ENCODE assay signal across 8 cellular contexts in the genomic region with DNA sequence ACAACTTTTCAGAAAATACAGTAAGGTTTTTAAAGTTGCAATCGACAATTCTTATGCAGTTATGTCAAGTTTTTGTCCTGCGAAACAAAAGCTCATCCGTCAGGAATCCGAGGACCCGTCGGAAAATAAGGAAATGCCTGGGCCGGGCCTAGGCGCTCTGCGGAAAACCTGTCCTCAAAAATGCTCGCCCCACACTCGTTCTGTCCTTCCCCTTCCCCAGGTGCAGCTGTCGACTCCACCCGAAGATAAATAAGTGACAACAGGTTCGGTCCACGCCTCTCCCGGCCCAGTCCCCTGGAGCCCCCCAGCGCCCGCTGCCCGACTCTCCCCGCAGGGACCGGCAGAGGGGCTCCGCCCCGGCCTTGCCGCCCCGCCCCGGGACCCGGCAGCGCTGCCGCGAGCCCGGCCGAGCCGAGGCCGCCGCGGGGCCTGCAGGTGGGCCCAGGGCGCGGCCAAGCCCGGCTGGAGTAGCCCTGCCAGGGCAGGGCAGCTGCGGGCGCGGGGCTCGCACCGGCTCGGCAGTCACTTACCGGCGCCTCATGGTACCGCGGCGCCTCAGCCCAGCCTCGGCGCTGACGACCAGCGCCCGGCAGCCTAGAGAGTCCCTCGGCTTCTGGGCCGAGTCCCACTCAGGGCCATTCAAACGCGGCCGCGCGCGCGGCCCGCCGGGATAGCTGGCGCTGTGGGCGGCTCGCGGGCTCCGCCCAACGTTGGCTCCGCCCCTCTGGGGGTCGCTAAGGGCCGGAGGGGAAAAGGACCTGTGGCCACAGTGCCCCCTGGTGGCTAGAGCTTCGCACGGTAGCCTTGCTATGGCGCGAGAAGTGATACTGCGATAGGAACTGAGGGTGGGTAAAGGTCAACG. TPM values are rescaled to one million over a fixed set of nuclear protein-coding genes. Genes with fewer than 3 reads are reported as not detected.
DNase-seq lines count a peak whose midpoint lies in the region; ATAC-seq, FAIRE-seq and TF ChIP-seq lines count a peak whose summit lies in the region.

A gene with protein sequence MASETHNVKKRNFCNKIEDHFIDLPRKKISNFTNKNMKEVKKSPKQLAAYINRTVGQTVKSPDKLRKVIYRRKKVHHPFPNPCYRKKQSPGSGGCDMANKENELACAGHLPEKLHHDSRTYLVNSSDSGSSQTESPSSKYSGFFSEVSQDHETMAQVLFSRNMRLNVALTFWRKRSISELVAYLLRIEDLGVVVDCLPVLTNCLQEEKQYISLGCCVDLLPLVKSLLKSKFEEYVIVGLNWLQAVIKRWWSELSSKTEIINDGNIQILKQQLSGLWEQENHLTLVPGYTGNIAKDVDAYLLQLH (minus strand): TSS at position 676 of the 862 bp plus-strand sequence. CDS start 46,420 bp downstream, outside the sequence.

- DNase-seq in Caki2 (ENCODE audit: low read depth) = peak; percentile 92
- peak; percentile 92 for DNase-seq in HT1080 (ENCODE audit: low read depth)
- DNase-seq in NOMO-1 (lab: John Stamatoyannopoulos, UW; ENCODE audit: unreplicated experiment in 2 of 2) = peak; percentile 90 to 93
- DNase-seq in H1 (ENCODE audit: low read depth in 1 of 2, low spot score in 2 of 2) = peak; percentile 84 to 99
- peak; percentile 95 for DNase-seq in mesendoderm
- peak; percentile 98 for DNase-seq in stimulated activated CD8-positive, alpha-beta memory T cell treated with anti-CD3 and anti-CD28 coated beads, Interleukin-15, amount 100 ng/mL, for 1 hour (ENCODE audit: low read depth)

- no peaks in the 10 kb centered on the region for H4K20me1 ChIP-seq in H1 (replicated peaks in 1 of 2; ENCODE audit: control insufficient read depth in 1 of 2, insufficient read depth in 2 of 2, low read length in 2 of 2)

- H3K4ac ChIP-seq in H1 (replicated peaks; ENCODE audit: insufficient read length, low read depth, low read length) (no peak within 1 kb of the TSS), mesendoderm (ENCODE audit: low read depth, low read length) (no peak within 1 kb of the TSS)

- H3K27ac ChIP-seq in H1 (ENCODE audit: low read depth, low read length) (peak within 1 kb of the TSS; percentile 84; the same call in 1 of the 2 replicates), mesendoderm (ENCODE audit: low read depth, low read length) (peak within 1 kb of the TSS; percentile 99)

- H3K9me3 ChIP-seq in H1 (ENCODE audit: insufficient read depth in 2 of 2, low read depth in 1 of 2, low read length in 1 of 2) = no peaks in the 10 kb centered on the region

- H3K79me2 ChIP-seq in H1 (ENCODE audit: control insufficient read depth in 1 of 2, insufficient read depth in 2 of 2, low read length in 2 of 2) = peaks cover 4 to 48% of the 10 kb centered on the region in 2 experiments
- peaks cover 13% of the 10 kb centered on the region for H3K79me2 ChIP-seq in mesendoderm (ENCODE audit: control insufficient read depth, insufficient read depth, low read length)

- H3K79me1 ChIP-seq in H1 (ENCODE audit: low read depth, low read length) (no peaks in the 10 kb centered on the region), mesendoderm (ENCODE audit: low read length) (peaks cover 2% of the 10 kb centered on the region)

- H3K14ac ChIP-seq in H1 (ENCODE audit: insufficient read length) = no peak within 1 kb of the TSS

- in situ Hi-C loops in Caki2 (cut with HindIII; ENCODE audit: low pct_unique_long_range_greater_than_20kb, low sequenced_read_pairs) = no loop called here

- H3K18ac ChIP-seq in H1 (ENCODE audit: extremely low read depth, low read length) (no peak within 1 kb of the TSS), mesendoderm (ENCODE audit: low read length) (peak within 1 kb of the TSS; percentile 96)

- H4K8ac ChIP-seq in H1 (ENCODE audit: extremely low read depth, insufficient read depth, low read length) = peak within 1 kb of the TSS; percentile 88
- no peak within 1 kb of the TSS for H4K8ac ChIP-seq in mesendoderm (ENCODE audit: low read depth, low read length)

- no peak within 1 kb of the TSS for H2BK15ac ChIP-seq in H1 (ENCODE audit: low read length)
- no peak within 1 kb of the TSS for H2BK15ac ChIP-seq in mesendoderm (replicated peaks; ENCODE audit: low read depth)

- H2AK5ac ChIP-seq in H1 (ENCODE audit: low read depth, low read length) (0 out of 2 replicates have a peak within 1 kb of the TSS, but pooled peaks have one; percentile 7), mesendoderm (ENCODE audit: low read length) (no peak within 1 kb of the TSS)

- H2BK120ac ChIP-seq in H1 (replicated peaks; ENCODE audit: low read depth, low read length) = no peak within 1 kb of the TSS
- H2BK120ac ChIP-seq in mesendoderm (ENCODE audit: low read depth, low read length) = peak within 1 kb of the TSS; percentile 54

- no peak within 1 kb of the TSS for H3K23ac ChIP-seq in H1 (ENCODE audit: insufficient read length)
- no peak within 1 kb of the TSS for H3K23ac ChIP-seq in mesendoderm (ENCODE audit: low read length)

- peak; percentile 76 to 91 for TF ChIP-seq POLR2A in H1 (IDR thresholded peaks at IDR 0.05; ENCODE audit: control extremely low read depth in 1 of 2, low read depth in 2 of 2, low read length in 2 of 2)

- no peak within 1 kb of the TSS for H2BK20ac ChIP-seq in H1 (ENCODE audit: low read length)

- peak; percentile 85 to 91 for TF ChIP-seq RAD21 in H1 (IDR thresholded peaks at IDR 0.05 in 1 of 2, conservative IDR thresholded peaks at IDR 0.05 in 1 of 2; ENCODE audit: low read depth in 2 of 2, low read length in 2 of 2)

- FAIRE-seq in H1 (lab: Jason Lieb, UNC) = peak; percentile 82

- H4K5ac ChIP-seq in H1 (ENCODE audit: insufficient read length, low read depth, low read length) = no peak within 1 kb of the TSS
- H4K5ac ChIP-seq in mesendoderm (ENCODE audit: low read length) = no peak within 1 kb of the TSS

- H3K23me2 ChIP-seq in H1 (ENCODE audit: low read depth, low read length) = peaks cover 2% of the 10 kb centered on the region; the same call in 1 of the 2 replicates

- CTCF ChIA-PET in activated CD8-positive, alpha-beta memory T cell treated with anti-CD3 and anti-CD28 coated beads for 36 hours (lab: Charles Lee) = interaction anchor here (0.9 to 3.6 kb wide), 18 partner anchors 11 to 374 kb away, joined by 3 to 25 read pairs (median 4); a partner anchor contains a TSS
- CTCF ChIA-PET in H1 (lab: Charles Lee; ENCODE audit: partially characterized antibody) = interaction anchor here (0.7 to 6.8 kb wide), 20 partner anchors 13 to 148 kb away, joined by 3 to 74 read pairs (median 3); no protein-coding TSS in a partner anchor

- H4K91ac ChIP-seq in H1 (replicated peaks; ENCODE audit: insufficient read length, low read length) = no peak within 1 kb of the TSS

- POLR2A ChIA-PET in activated CD8-positive, alpha-beta memory T cell treated with anti-CD3 and anti-CD28 coated beads for 36 hours (lab: Charles Lee) = interaction anchor here (0.5 to 1.6 kb wide), 4 partner anchors 92 to 225 kb away, joined by 3 to 4 read pairs (median 3); a partner anchor contains a TSS
- POLR2A ChIA-PET in H1 (lab: Charles Lee; ENCODE audit: partially characterized antibody) = interaction anchor here (0.6 to 2.4 kb wide), 23 partner anchors 8 to 1077 kb away, joined by 3 to 15 read pairs (median 4); a partner anchor contains a TSS

- H2BK5ac ChIP-seq in H1 (ENCODE audit: low read depth, low read length) (no peak within 1 kb of the TSS; the same call in 1 of the 2 replicates), mesendoderm (ENCODE audit: low read length) (peak within 1 kb of the TSS; percentile 83)

- H3K4me1 ChIP-seq in H1 (replicated peaks in 1 of 4; ENCODE audit: control insufficient read depth in 3 of 4, insufficient read depth in 4 of 4, low read length in 3 of 4) (peaks cover 5 to 16% (median 15%) of the 10 kb centered on the region in 4 experiments; a peak in 5 of 7 replicates), mesendoderm (ENCODE audit: control insufficient read depth, low read depth, low read length) (peaks cover 3% of the 10 kb centered on the region)

- no peak within 1 kb of the TSS; the same call in 1 of the 2 replicates for H2BK12ac ChIP-seq in H1 (ENCODE audit: low read depth, low read length)

- peak in 1 of 2 experiments; percentile 4; a peak in 1 of 3 replicates for TF ChIP-seq EP300 in H1 (IDR thresholded peaks at IDR 0.05; ENCODE audit: borderline replicate concordance in 1 of 2, low read depth in 2 of 2, low read length in 2 of 2)

- peak within 1 kb of the TSS; percentile 38 to 92 (median 81); a peak in 6 of 7 replicates for H3K9ac ChIP-seq in H1 (replicated peaks in 1 of 4; ENCODE audit: extremely low read depth in 1 of 4, low read depth in 3 of 4, low read length in 3 of 4)
- H3K9ac ChIP-seq in mesendoderm (ENCODE audit: low read length) = peak within 1 kb of the TSS; percentile 85

- ATAC-seq in GM21360 (IDR thresholded peaks at IDR 0.05; ENCODE audit: unreplicated experiment) = peak; percentile 90

- no peak within 1 kb of the TSS for H3K56ac ChIP-seq in H1 (replicated peaks; ENCODE audit: insufficient read length, low read depth, low read length)
- H3K56ac ChIP-seq in mesendoderm (ENCODE audit: low read length) = peak within 1 kb of the TSS; percentile 94

- no peaks in the 10 kb centered on the region for H3K27me3 ChIP-seq in H1 (replicated peaks in 1 of 4; ENCODE audit: control insufficient read depth in 3 of 4, extremely low read depth in 1 of 4, insufficient read depth in 3 of 4, low read length in 3 of 4)
- H3K27me3 ChIP-seq in mesendoderm (ENCODE audit: insufficient read depth, low read length, poor library complexity) = no peaks in the 10 kb centered on the region

- 3% methylated on average over 57 of the region's 81 CpGs; no CpG with 5 or more reads in 1 of the 2 experiments for whole genome bisulfite sequencing in H1 (ENCODE audit: extremely low coverage in 1 of 2, insufficient coverage in 1 of 2, insufficient read length in 1 of 2, insufficient replicate concordance in 2 of 2, low coverage in 1 of 2, low lambda C conversion rate in 2 of 2, missing lambda C conversion rate in 1 of 2), 2 experiments
- WGBS in mesendoderm (ENCODE audit: extremely low coverage, insufficient coverage, low lambda C conversion rate) = no CpG with 5 or more reads among the region's 81 CpGs

- H3K4me3 ChIP-seq in H1 (ENCODE audit: extremely low read depth in 1 of 4, insufficient read depth in 2 of 4, low read depth in 3 of 4, low read length in 4 of 4) (peak within 1 kb of the TSS; percentile 45 to 93 (median 73)), mesendoderm (ENCODE audit: low read length) (peak within 1 kb of the TSS; percentile 83)

- H3K4me2 ChIP-seq in H1 (ENCODE audit: insufficient read depth in 1 of 2, low read depth in 2 of 2, low read length in 2 of 2) (peak within 1 kb of the TSS; percentile 50 to 65), mesendoderm (ENCODE audit: low read length) (peak within 1 kb of the TSS; percentile 14)

- H3K36me3 ChIP-seq in H1 (ENCODE audit: control insufficient read depth in 2 of 4, insufficient read depth in 4 of 4, low read length in 3 of 4) = no peaks in the 10 kb centered on the region
- no peaks in the 10 kb centered on the region for H3K36me3 ChIP-seq in mesendoderm (ENCODE audit: control insufficient read depth, insufficient read depth, low read length)

- H2AFZ ChIP-seq in H1 (ENCODE audit: low read length) = no peak within 1 kb of the TSS

- TF ChIP-seq CTCF in H1 (IDR thresholded peaks at IDR 0.05; ENCODE audit: control extremely low read depth in 1 of 3, insufficient read depth in 1 of 3, low read depth in 1 of 3, low read length in 3 of 3) = peak; percentile 87 to 94 (median 93)

RNA-seq across cellular contexts. Expression of the gene that starts here (rescaled TPM):
- total RNA-seq in Caki2 (2014; rRNA removed; shearing (Covaris generic); ENCODE audit: low replicate concordance) = 23.1 and 29.0 TPM in 2 replicates
- 25.9 and 29.8 TPM in 2 replicates for total RNA-seq in HT1080 (2014; rRNA removed; shearing (Covaris generic))
- 27.5 and 35.9 TPM in 2 replicates for polyA plus RNA-seq in HT1080 (2015; cell fraction: cytosol; rRNA removed)
- polyA plus RNA-seq in HT1080 (2015; cell fraction: nucleus; rRNA removed) = 115 and 132 TPM in 2 replicates
- total RNA-seq in activated CD8-positive, alpha-beta memory T cell treated with anti-CD3 and anti-CD28 coated beads for 36 hours = 10 to 100 TPM; 34.1 to 42.6 TPM
- 50.3 and 51.4 TPM in 2 replicates for total RNA-seq in H1 (2021; fragmentation: NEBNext Ultra II Directional; extraction: Animal tissue kit (Norgen Biotek cat#: 25700))
- polyA plus RNA-seq in H1 (2011; rRNA removed) = 9.4 and 14.2 TPM in 2 replicates
- 24.6 TPM for polyA plus RNA-seq in H1 (2011; cell fraction: cytosol; rRNA removed)
- polyA plus RNA-seq in H1 (2011; cell fraction: nucleus; rRNA removed) = 15.2 TPM
- 18.3 to 41.0 TPM (median 25.8 TPM) in 4 replicates for polyA plus RNA-seq in H1 (2012, experiment 1 of 2)
- polyA plus RNA-seq in H1 (2012, experiment 2 of 2) = 12.6 TPM
- polyA plus RNA-seq in H1 (2013, experiment 1 of 2) = 26.6 TPM
- polyA plus RNA-seq in H1 (2013, experiment 2 of 2) = 23.6 TPM
- 11.6 and 19.1 TPM in 2 replicates for polyA minus RNA-seq in H1 (2011; rRNA and poly(A)+ RNA removed)
- 22.7 TPM for polyA minus RNA-seq in H1 (2011; cell fraction: cytosol; rRNA and poly(A)+ RNA removed)
- polyA minus RNA-seq in H1 (2011; cell fraction: nucleus; rRNA and poly(A)+ RNA removed) = 54.7 TPM
- polyA plus RNA-seq in mesendoderm (2013, experiment 1 of 2) = 14.6 TPM
- polyA plus RNA-seq in mesendoderm (2013, experiment 2 of 2) = 14.2 TPM

Comparison
In these comparisons a context has a peak if more than half of its experiments do, and no peak if none do; other contexts are left out.
1. Peak in every context shown above with its lines: DNase-seq, ATAC-seq, H3K4me3 ChIP-seq and H3K27ac ChIP-seq.